Comparison of ENCODE assay signal across 10 cellular contexts in the genomic region with DNA sequence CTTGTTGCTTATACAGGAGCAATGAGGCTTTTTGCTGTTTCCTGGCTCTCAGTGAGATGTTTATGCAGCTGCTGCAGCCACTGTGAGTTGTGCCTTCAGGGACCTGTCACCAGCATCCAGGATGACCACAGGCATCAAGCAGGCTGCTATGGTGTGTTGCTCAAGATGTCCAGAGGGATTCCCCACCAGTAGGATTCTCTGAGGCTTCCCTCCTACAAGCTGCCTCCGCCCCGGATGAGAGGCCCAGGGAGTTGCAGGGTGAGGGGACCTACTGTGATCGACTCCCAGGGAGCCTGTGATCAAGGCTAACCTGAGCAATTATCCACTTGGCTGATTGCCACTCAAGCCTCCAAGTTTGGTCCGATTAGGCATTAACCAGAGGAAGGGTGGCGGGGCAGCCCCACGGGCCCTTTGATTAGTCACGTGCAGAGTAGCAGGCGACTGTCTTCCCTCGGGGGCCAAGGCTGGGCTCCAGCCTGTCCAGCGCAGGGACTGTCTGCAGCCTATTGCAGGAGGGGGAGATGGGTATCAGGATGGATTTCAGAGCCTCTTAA. TPM values are rescaled to one million over a fixed set of nuclear protein-coding genes. Genes with fewer than 3 reads are reported as not detected.
DNase-seq lines count a peak whose midpoint lies in the region; ATAC-seq and TF ChIP-seq lines count a peak whose summit lies in the region.
"Had no signal": no experiment of that assay in that cellular context is flagged by ENCODE, and none has a peak within 500 bp of the region (broad histone marks: within the 10 kb centered on the region; RNA-seq: fewer than 3 reads in every experiment).

No MANE protein-coding gene starts in this region.

- DNase-seq in Right ventricle myocardium superior (no peak), right atrium auricular region (ENCODE audit: low spot score) (no peak), brain pericyte (ENCODE audit: low read depth, low spot score) (peak; percentile 75), tibial nerve (ENCODE audit: low spot score in 2 of 2) (peak; percentile 34 to 36), H4 (ENCODE audit: low spot score) (no peak), HEK293T (ENCODE audit: extremely low spot score) (no peak), omental fat pad (ENCODE audit: low spot score) (no peak)
- DNase-seq: activated CD4-positive, alpha-beta memory T cell treated with anti-CD3 and anti-CD28 coated beads, Interleukin-2, amount 10 ng/mL, durations not matched to agents 7 days and 5 days; NCI-H1092 had no signal

- CTCF ChIA-PET in HEK293T (lab: Yijun Ruan, JAX), result no interaction called here

- TF ChIP-seq CTCF in right atrium auricular region (IDR thresholded peaks at IDR 0.05), result no peak
- no peak for TF ChIP-seq CTCF in tibial nerve (IDR thresholded peaks at IDR 0.05)
- TF ChIP-seq CTCF in omental fat pad (IDR thresholded peaks at IDR 0.05), result no peak

- H3K9me3 ChIP-seq in right atrium auricular region, result no peaks in the 10 kb centered on the region
- no peaks in the 10 kb centered on the region for H3K9me3 ChIP-seq in tibial nerve

- TF ChIP-seq POLR2A in tibial nerve (IDR thresholded peaks at IDR 0.05), result no peak

- TF ChIP-seq EP300 in tibial nerve (IDR thresholded peaks at IDR 0.05), result no peak

- H3K4me1 ChIP-seq in right atrium auricular region (peaks cover 0 to 18% of the 10 kb centered on the region in 2 donors), tibial nerve (no peaks in the 10 kb centered on the region)

- 37 to 56% methylated on average over 8 to 10 of the region's 10 CpGs for WGBS in tibial nerve, 2 donors

- H3K27ac ChIP-seq in right atrium auricular region (no peak overlapping the region), tibial nerve (no peak overlapping the region)

- H3K36me3 ChIP-seq in right atrium auricular region (no peaks in the 10 kb centered on the region), tibial nerve (no peaks in the 10 kb centered on the region)

- ATAC-seq in Right ventricle myocardium superior (ENCODE audit: poor library complexity) (peak; percentile 4), HG02798 (IDR thresholded peaks at IDR 0.05; ENCODE audit: poor library complexity, unreplicated experiment) (peak; percentile 63), omental fat pad (ENCODE audit: low FRiP score) (no peak)

- H3K4me3 ChIP-seq in right atrium auricular region, result no peak overlapping the region
- H3K4me3 ChIP-seq in tibial nerve, result no peak overlapping the region

- intact Hi-C loops in Right ventricle myocardium superior (cut with DNase I), result no loop called here

- POLR2A ChIA-PET in HEK293T (lab: Yijun Ruan, JAX), result no interaction called here

- H3K27me3 ChIP-seq in right atrium auricular region (no peaks in the 10 kb centered on the region), tibial nerve (no peaks in the 10 kb centered on the region)

TF ChIP-seq in HEK293T, 16 proteins besides CTCF, POLR2A, EP300 and RAD21:
- TF ChIP-seq HDGF (IDR thresholded peaks at IDR 0.05; ENCODE audit: borderline replicate concordance), result no peak
- no peak for TF ChIP-seq CTBP1 (IDR thresholded peaks at IDR 0.05; ENCODE audit: borderline replicate concordance)
- no peak for TF ChIP-seq NFRKB (IDR thresholded peaks at IDR 0.05)
- no peak for TF ChIP-seq L3MBTL2 (conservative IDR thresholded peaks at IDR 0.05)
- no peak for TF ChIP-seq FOXA1 (IDR thresholded peaks at IDR 0.05)
- TF ChIP-seq BHLHE40 (IDR thresholded peaks at IDR 0.05; ENCODE audit: borderline replicate concordance), result no peak
- TF ChIP-seq LEF1 (IDR thresholded peaks at IDR 0.05; ENCODE audit: borderline replicate concordance), result no peak
- TF ChIP-seq ELF4 (IDR thresholded peaks at IDR 0.05), result no peak
- TF ChIP-seq ZNF384 (IDR thresholded peaks at IDR 0.05), result no peak
- no peak for TF ChIP-seq PKNOX1 (IDR thresholded peaks at IDR 0.05)
- no peak for TF ChIP-seq FOXM1 (IDR thresholded peaks at IDR 0.05; ENCODE audit: borderline replicate concordance)
- no peak for TF ChIP-seq SP1 (IDR thresholded peaks at IDR 0.05)

RNA-seq across cellular contexts. Expression of gene FAT2, which starts 1.8 kb away (rescaled TPM):
- total RNA-seq in Right ventricle myocardium superior, result not detected
- total RNA-seq in right atrium auricular region, result not detected
- total RNA-seq in tibial nerve, result under 1 TPM in 3 of 4 donors, not detected in 1; under 0.01 TPM
- 0.06 and 0.10 TPM in 2 replicates for total RNA-seq in H4 (2014; rRNA removed; shearing (Covaris generic))
- under 1 TPM in 2 of 4 donors, not detected in 2; 0.24 to 0.25 TPM for total RNA-seq in omental fat pad
- total RNA-seq: activated CD4-positive, alpha-beta memory T cell treated with anti-CD3 and anti-CD28 coated beads, Interleukin-2, amount 10 ng/mL, durations not matched to agents 7 days and 5 days had no signal

Comparison
In these comparisons a context has a peak if more than half of its experiments do, and no peak if none do; other contexts are left out.
1. DNase-seq: peak in brain pericyte (single experiment) and tibial nerve (2 of 2); none in Right ventricle myocardium superior (single experiment), right atrium auricular region (single experiment), H4 (single experiment), HEK293T (single experiment) and omental fat pad (single experiment).